Comparison of ENCODE assay signal across 10 cellular contexts in genomic region chr10:62248465-62248864, GRCh38. TPM values are rescaled to one million over a fixed set of nuclear protein-coding genes. Genes with fewer than 3 reads are reported as not detected.
A peak's percentile ranks its signal among the peaks of the same experiment; 100 is the strongest.
DNase-seq lines count a peak whose midpoint lies in the region; ATAC-seq and TF ChIP-seq lines count a peak whose summit lies in the region.
"Had no signal": no experiment of that assay in that cellular context is flagged by ENCODE, and none has a peak within 500 bp of the region (broad histone marks: within the 10 kb centered on the region; RNA-seq: fewer than 3 reads in every experiment).

No MANE protein-coding gene starts in this region.

- no peak for DNase-seq in CD8-positive, alpha-beta T cell
- DNase-seq in astrocyte of the cerebellum (ENCODE audit: low read depth), result no peak
- no peak for DNase-seq in lower lobe of right lung
- DNase-seq in G401 (ENCODE audit: low spot score), result no peak
- DNase-seq in activated naive CD4-positive, alpha-beta T cell treated with anti-CD3 and anti-CD28 coated beads for 36 hours, result no peak
- no peak for DNase-seq in activated naive CD4-positive, alpha-beta T cell treated with Interleukin-2 at 50 U/mL for 16 hours
- no peak for DNase-seq in transverse colon
- DNase-seq: activated CD4-positive, alpha-beta T cell treated with anti-CD3 and anti-CD28 coated beads for 4 hours; stimulated activated naive CD4-positive, alpha-beta T cell treated with Interleukin-2 at 50 U/mL for 16 hours had no signal

- CTCF ChIA-PET in CD8-positive, alpha-beta T cell (lab: Charles Lee), result interaction anchor here (0.7 to 4.2 kb wide), 5 partner anchors 14 to 351 kb away, joined by 3 to 23 read pairs (median 7); no protein-coding TSS in a partner anchor
- CTCF ChIA-PET in activated naive CD4-positive, alpha-beta T cell treated with anti-CD3 and anti-CD28 coated beads for 36 hours (lab: Charles Lee), result interaction anchor here (0.6 to 3.5 kb wide), 6 partner anchors 10 to 1185 kb away, joined by 3 to 18 read pairs (median 4); no protein-coding TSS in a partner anchor

- no peak overlapping the region for H3K4me3 ChIP-seq in CD8-positive, alpha-beta T cell (ENCODE audit: low read depth, low read length)
- H3K4me3 ChIP-seq in astrocyte of the cerebellum (ENCODE audit: low read depth, low read length), result no peak overlapping the region
- no peak overlapping the region for H3K4me3 ChIP-seq in lower lobe of right lung
- no peak overlapping the region for H3K4me3 ChIP-seq in transverse colon

- no peaks in the 10 kb centered on the region for H3K27me3 ChIP-seq in CD8-positive, alpha-beta T cell (ENCODE audit: insufficient read depth, low read length)
- H3K27me3 ChIP-seq in lower lobe of right lung (ENCODE audit: low read depth) (no peaks in the 10 kb centered on the region), transverse colon (no peaks in the 10 kb centered on the region)

- H3K36me3 ChIP-seq in CD8-positive, alpha-beta T cell (ENCODE audit: insufficient read depth, low read length), result no peaks in the 10 kb centered on the region
- H3K36me3 ChIP-seq in lower lobe of right lung (no peaks in the 10 kb centered on the region), transverse colon (no peaks in the 10 kb centered on the region)

- no peak for TF ChIP-seq EP300 in Ishikawa (IDR thresholded peaks at IDR 0.05; ENCODE audit: borderline replicate concordance)
- TF ChIP-seq EP300 in transverse colon (IDR thresholded peaks at IDR 0.05; ENCODE audit: low read depth), result no peak

- H3K9me3 ChIP-seq in CD8-positive, alpha-beta T cell (ENCODE audit: low read length), result no peaks in the 10 kb centered on the region
- H3K9me3 ChIP-seq in lower lobe of right lung (no peaks in the 10 kb centered on the region), transverse colon (no peaks in the 10 kb centered on the region)

- no peaks in the 10 kb centered on the region for H3K9me3 Mint-ChIP-seq in CD8-positive, alpha-beta T cell
- no peaks in the 10 kb centered on the region for H3K9me3 Mint-ChIP-seq in activated naive CD4-positive, alpha-beta T cell treated with anti-CD3 and anti-CD28 coated beads for 36 hours

- no peak overlapping the region for H3K27ac ChIP-seq in CD8-positive, alpha-beta T cell (ENCODE audit: low read depth, low read length)
- H3K27ac ChIP-seq in lower lobe of right lung (no peak overlapping the region), transverse colon (no peak overlapping the region)

- no peaks in the 10 kb centered on the region for H3K36me3 Mint-ChIP-seq in CD8-positive, alpha-beta T cell
- H3K36me3 Mint-ChIP-seq in activated naive CD4-positive, alpha-beta T cell treated with anti-CD3 and anti-CD28 coated beads for 36 hours (ENCODE audit: low read depth), result no peaks in the 10 kb centered on the region

- peak; percentile 15 for TF ChIP-seq RAD21 in Ishikawa (IDR thresholded peaks at IDR 0.05; ENCODE audit: low read depth)

- no peak for ATAC-seq in CD8-positive, alpha-beta T cell
- no peak for ATAC-seq in lower lobe of right lung

- intact Hi-C loops in CD8-positive, alpha-beta T cell (cut with DNase I, micrococcal nuclease), result loop anchor here in 1 of 2 experiments (5.0 kb wide), 1 partner anchor 496 kb away; no protein-coding TSS in a partner anchor
- intact Hi-C loops in lower lobe of right lung (cut with DNase I) (loop anchor here (10.0 kb wide), 1 partner anchor 344 kb away; the partner anchor contains the start of gene ARID5B), transverse colon (cut with DNase I; ENCODE audit: low total_unique reads) (no loop called here)
- intact Hi-C loops in activated naive CD4-positive, alpha-beta T cell treated with anti-CD3 and anti-CD28 coated beads for 36 hours (cut with micrococcal nuclease), result no loop called here

- POLR2A ChIA-PET in CD8-positive, alpha-beta T cell (lab: Charles Lee), result interaction anchor here (1.3 kb wide), 1 partner anchor 348 kb away, joined by 3 read pairs; the partner anchor contains the start of gene ARID5B

- no peak for TF ChIP-seq POLR2A in transverse colon (IDR thresholded peaks at IDR 0.05)

- peaks cover 8% of the 10 kb centered on the region for H3K4me1 Mint-ChIP-seq in CD8-positive, alpha-beta T cell (ENCODE audit: low read depth)
- H3K4me1 Mint-ChIP-seq in activated naive CD4-positive, alpha-beta T cell treated with anti-CD3 and anti-CD28 coated beads for 36 hours (ENCODE audit: low read depth), result peaks cover 52% of the 10 kb centered on the region

- no peak overlapping the region for H3K27ac Mint-ChIP-seq in CD8-positive, alpha-beta T cell
- no peak overlapping the region for H3K27ac Mint-ChIP-seq in activated naive CD4-positive, alpha-beta T cell treated with anti-CD3 and anti-CD28 coated beads for 36 hours

- peak; percentile 17 for TF ChIP-seq CTCF in CD8-positive, alpha-beta T cell (IDR thresholded peaks at IDR 0.05)
- TF ChIP-seq CTCF in astrocyte of the cerebellum (IDR thresholded peaks at IDR 0.05; ENCODE audit: low read depth, low read length, missing control alignments) (peak; percentile 27), lower lobe of right lung (IDR thresholded peaks at IDR 0.05) (peak; percentile 6), transverse colon (IDR thresholded peaks at IDR 0.05) (no peak)

- in situ Hi-C loops in astrocyte of the cerebellum (cut with HindIII; ENCODE audit: low sequenced_read_pairs) (no loop called here), G401 (cut with HindIII; ENCODE audit: low sequenced_read_pairs) (no loop called here), transverse colon (cut with MboI; ENCODE audit: low pct_ligation_motif_present in 1 of 4, low pct_unique_long_range_greater_than_20kb in 1 of 4, low sequenced_read_pairs in 3 of 4) (loop anchor here in 2 of 4 donors (10.0 to 25.0 kb wide), 3 partner anchors 204 to 486 kb away; partner anchors contain the start of gene ARID5B (in 1 of the 2))

- 78 to 86% methylated on average over 1 of the region's 1 CpG for WGBS in transverse colon (ENCODE audit: low coverage in 1 of 2), 2 donors

- no peak overlapping the region for H3K4me3 Mint-ChIP-seq in CD8-positive, alpha-beta T cell
- no peak overlapping the region for H3K4me3 Mint-ChIP-seq in activated naive CD4-positive, alpha-beta T cell treated with anti-CD3 and anti-CD28 coated beads for 36 hours

- H3K27me3 Mint-ChIP-seq in CD8-positive, alpha-beta T cell (ENCODE audit: low read depth), result no peaks in the 10 kb centered on the region
- H3K27me3 Mint-ChIP-seq in activated naive CD4-positive, alpha-beta T cell treated with anti-CD3 and anti-CD28 coated beads for 36 hours (ENCODE audit: low read depth), result no peaks in the 10 kb centered on the region

- H3K4me1 ChIP-seq in CD8-positive, alpha-beta T cell (ENCODE audit: insufficient read depth, low read length), result peaks cover 4% of the 10 kb centered on the region
- H3K4me1 ChIP-seq in lower lobe of right lung (peaks cover 15% of the 10 kb centered on the region), transverse colon (peaks cover 0 to 12% (median 4%) of the 10 kb centered on the region in 4 donors)

TF ChIP-seq in Ishikawa, 13 proteins besides CTCF, POLR2A, EP300 and RAD21 (continues in another document):
- no peak for TF ChIP-seq TEAD4 (IDR thresholded peaks at IDR 0.05)
- TF ChIP-seq EGR1 (IDR thresholded peaks at IDR 0.05), result no peak
- no peak for TF ChIP-seq YY1 (IDR thresholded peaks at IDR 0.05; ENCODE audit: low read depth)
- no peak for TF ChIP-seq TAF1 (IDR thresholded peaks at IDR 0.05; ENCODE audit: low read depth)
- no peak for TF ChIP-seq CEBPB (IDR thresholded peaks at IDR 0.05)
- no peak for TF ChIP-seq FOXM1 (IDR thresholded peaks at IDR 0.05; ENCODE audit: borderline replicate concordance, low read depth)
- no peak for TF ChIP-seq REST (IDR thresholded peaks at IDR 0.05; ENCODE audit: low read depth)
- TF ChIP-seq ZBTB7A (IDR thresholded peaks at IDR 0.05; ENCODE audit: low read depth), result no peak
- no peak for TF ChIP-seq CREB1 (IDR thresholded peaks at IDR 0.05; ENCODE audit: low read depth)
- TF ChIP-seq NFIC (IDR thresholded peaks at IDR 0.05), result no peak
- no peak for TF ChIP-seq TCF12 (IDR thresholded peaks at IDR 0.05; ENCODE audit: low read depth)
- TF ChIP-seq, protein P1, sequence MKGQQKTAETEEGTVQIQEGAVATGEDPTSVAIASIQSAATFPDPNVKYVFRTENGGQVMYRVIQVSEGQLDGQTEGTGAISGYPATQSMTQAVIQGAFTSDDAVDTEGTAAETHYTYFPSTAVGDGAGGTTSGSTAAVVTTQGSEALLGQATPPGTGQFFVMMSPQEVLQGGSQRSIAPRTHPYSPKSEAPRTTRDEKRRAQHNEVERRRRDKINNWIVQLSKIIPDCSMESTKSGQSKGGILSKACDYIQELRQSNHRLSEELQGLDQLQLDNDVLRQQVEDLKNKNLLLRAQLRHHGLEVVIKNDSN (IDR thresholded peaks at IDR 0.05), result no peak

RNA-seq across cellular contexts. Expression of gene RTKN2, which starts 20.2 kb away (rescaled TPM):
- total RNA-seq in CD8-positive, alpha-beta T cell, result under 1 TPM; 0.49 to 0.61 TPM
- total RNA-seq in lower lobe of right lung, result 109 TPM
- total RNA-seq in G401 (2014; rRNA removed; shearing (Covaris generic)), result 3.1 and 4.5 TPM in 2 replicates
- 1 to 10 TPM; 4.7 to 5.4 TPM for total RNA-seq in activated naive CD4-positive, alpha-beta T cell treated with anti-CD3 and anti-CD28 coated beads for 36 hours
- total RNA-seq in transverse colon, result 1 to 10 TPM in 1 of 4 donors, under 1 TPM in 2, not detected in 1; under 0.01 to 2.7 (median 0.68) TPM

Comparison
In these comparisons a context has a peak if more than half of its experiments do, and no peak if none do; other contexts are left out.
1. CTCF ChIP-seq: peak in CD8-positive, alpha-beta T cell (single experiment), astrocyte of the cerebellum (single experiment) and lower lobe of right lung (single experiment); none in transverse colon (0 of 5).
2. RNA of gene RTKN2, which starts 20.2 kb away (total RNA-seq): 109 TPM in lower lobe of right lung (single experiment); 4.7 to 5.4 TPM in activated naive CD4-positive, alpha-beta T cell treated with anti-CD3 and anti-CD28 coated beads for 36 hours, 3.1 to 4.5 TPM in G401, under 0.01 to 2.7 TPM in transverse colon and 0.49 to 0.61 TPM in CD8-positive, alpha-beta T cell; every median in the first group is over 10 times any median in the second.